Comparison of ENCODE assay signal across 1 cellular context in genomic region chr17:79619636-79620206, GRCh38.
TF ChIP-seq lines count a peak whose summit lies in the region.

No MANE protein-coding gene starts in this region.

TF ChIP-seq in H1, 55 proteins besides CTCF, POLR2A, EP300 and RAD21:
- TF ChIP-seq SIN3A (conservative IDR thresholded peaks at IDR 0.05 in 1 of 2, IDR thresholded peaks at IDR 0.05 in 1 of 2; ENCODE audit: low read depth in 1 of 2, low read length in 2 of 2) (no peak), CREB1 (IDR thresholded peaks at IDR 0.05) (no peak), SUZ12 (IDR thresholded peaks at IDR 0.05; ENCODE audit: low read length) (no peak)
